ENCODE assay signal across 8 cellular contexts in the genomic region with DNA sequence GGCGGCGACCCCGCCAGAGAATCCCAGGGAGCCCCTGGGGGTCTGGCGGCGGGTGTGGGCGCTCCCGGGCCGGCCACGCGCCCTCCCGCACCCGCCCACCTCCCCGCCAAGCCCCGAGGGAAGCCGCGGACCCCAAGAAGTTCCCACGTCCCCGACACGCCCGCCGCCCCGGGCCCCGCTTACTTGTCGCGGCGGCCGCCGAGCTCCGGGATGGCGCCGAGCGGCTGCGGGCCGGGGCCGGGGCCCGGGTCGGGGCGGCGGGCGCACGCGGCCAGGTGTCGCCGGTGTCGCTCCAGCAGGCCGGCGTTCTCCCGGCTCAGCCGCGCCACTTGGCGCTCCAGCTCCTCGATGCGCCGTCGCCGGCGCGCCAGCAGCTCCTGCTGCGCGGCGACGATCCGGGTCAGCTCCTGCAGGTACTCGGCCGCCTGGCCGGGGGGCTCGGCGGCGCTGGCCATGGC.
DNase-seq lines count a peak whose midpoint lies in the region; ATAC-seq, FAIRE-seq and TF ChIP-seq lines count a peak whose summit lies in the region.

No MANE protein-coding gene starts in this region.

- H2BK15ac ChIP-seq in H1 (ENCODE audit: low read length) = no peak overlapping the region
- H2BK15ac ChIP-seq in neuronal stem cell (ENCODE audit: low read length) = no peak overlapping the region

- H3K23ac ChIP-seq in H1 (ENCODE audit: insufficient read length) (no peak overlapping the region), neuronal stem cell (ENCODE audit: low read depth, low read length, poor library complexity) (peak overlapping the region; percentile 49)

- no peak overlapping the region for H3K56ac ChIP-seq in H1 (replicated peaks; ENCODE audit: insufficient read length, low read depth, low read length)

- H3K36me3 ChIP-seq in ES-I3 (ENCODE audit: insufficient read depth, low read length) = no peaks in the 10 kb centered on the region
- no peaks in the 10 kb centered on the region for H3K36me3 ChIP-seq in H1 (ENCODE audit: control insufficient read depth in 2 of 4, insufficient read depth in 4 of 4, low read length in 3 of 4)
- H3K36me3 ChIP-seq in neuronal stem cell (replicated peaks in 1 of 2; ENCODE audit: control insufficient read depth in 2 of 2, insufficient read depth in 2 of 2, low read length in 2 of 2) = no peaks in the 10 kb centered on the region

- H3K79me1 ChIP-seq in H1 (ENCODE audit: low read depth, low read length) (no peaks in the 10 kb centered on the region), neuronal stem cell (ENCODE audit: low read depth, low read length) (no peaks in the 10 kb centered on the region)

- H2BK12ac ChIP-seq in H1 (ENCODE audit: low read depth, low read length) (no peak overlapping the region), neuronal stem cell (ENCODE audit: low read length) (no peak overlapping the region)

- H3K18ac ChIP-seq in H1 (ENCODE audit: extremely low read depth, low read length) = no peak overlapping the region; the same call in 1 of the 2 replicates
- peak overlapping the region; percentile 83 for H3K18ac ChIP-seq in neuronal stem cell (ENCODE audit: low read length)

- H2BK120ac ChIP-seq in H1 (replicated peaks; ENCODE audit: low read depth, low read length) = no peak overlapping the region
- no peak overlapping the region for H2BK120ac ChIP-seq in neuronal stem cell (ENCODE audit: low read depth, low read length)

- TF ChIP-seq POLR2A in H1 (IDR thresholded peaks at IDR 0.05; ENCODE audit: control extremely low read depth in 1 of 2, low read depth in 2 of 2, low read length in 2 of 2) = no peak

- H2AK5ac ChIP-seq in H1 (ENCODE audit: low read depth, low read length) (no peak overlapping the region), neuronal stem cell (ENCODE audit: low read depth, low read length) (no peak overlapping the region)

- POLR2A ChIA-PET in H1 (lab: Charles Lee; ENCODE audit: partially characterized antibody) = interaction anchor here (1.4 kb wide), 1 partner anchor 180 kb away, joined by 3 read pairs; no protein-coding TSS in a partner anchor

- H3K27me3 ChIP-seq in H1 (replicated peaks in 1 of 4; ENCODE audit: control insufficient read depth in 3 of 4, extremely low read depth in 1 of 4, insufficient read depth in 3 of 4, low read length in 3 of 4) = peaks cover 7 to 26% (median 19%) of the 10 kb centered on the region in 4 experiments
- peaks cover 2 to 76% (median 28%) of the 10 kb centered on the region in 3 experiments for H3K27me3 ChIP-seq in neuronal stem cell (ENCODE audit: control insufficient read depth in 3 of 3, insufficient read depth in 3 of 3, low read depth in 1 of 3, low read length in 3 of 3)

- H4K20me1 ChIP-seq in H1 (replicated peaks in 1 of 2; ENCODE audit: control insufficient read depth in 1 of 2, insufficient read depth in 2 of 2, low read length in 2 of 2) = peaks cover 0 to 5% of the 10 kb centered on the region in 2 experiments

- DNase-seq in Jurkat, Clone E6-1 (ENCODE audit: low read depth, low spot score) = no peak
- DNase-seq in H1 (ENCODE audit: low read depth in 1 of 2, low spot score in 2 of 2) (peak in 1 of 2 experiments; percentile 65), neuronal stem cell (ENCODE audit: low spot score) (no peak), dedifferentiated amniotic fluid mesenchymal stem cell (ENCODE audit: extremely low spot score) (no peak)
- no peak for DNase-seq in activated CD4-positive, alpha-beta T cell treated with anti-CD3 and anti-CD28 coated beads for 1 hour

- CTCF ChIA-PET in H1 (lab: Charles Lee; ENCODE audit: partially characterized antibody) = interaction anchor here (0.7 to 3.2 kb wide), 23 partner anchors 8 to 288 kb away, joined by 3 to 18 read pairs (median 6); no protein-coding TSS in a partner anchor

- H3K27ac ChIP-seq in H1 (ENCODE audit: low read depth, low read length) (no peak overlapping the region), neuronal stem cell (replicated peaks; ENCODE audit: low read length) (no peak overlapping the region)

- no peak for TF ChIP-seq RAD21 in H1 (IDR thresholded peaks at IDR 0.05 in 1 of 2, conservative IDR thresholded peaks at IDR 0.05 in 1 of 2; ENCODE audit: low read depth in 2 of 2, low read length in 2 of 2)

- H3K9ac ChIP-seq in ES-I3 (ENCODE audit: low read depth, low read length) (peak overlapping the region; percentile 66), H1 (replicated peaks in 1 of 4; ENCODE audit: extremely low read depth in 1 of 4, low read depth in 3 of 4, low read length in 3 of 4) (peak overlapping the region in 1 of 4 experiments; percentile 36; a peak in 1 of 7 replicates), neuronal stem cell (ENCODE audit: low read depth, low read length, poor library complexity) (peak overlapping the region; percentile 66)

- ATAC-seq in HG02763 (IDR thresholded peaks at IDR 0.05; ENCODE audit: unreplicated experiment) (no peak), GM18520 (IDR thresholded peaks at IDR 0.05; ENCODE audit: unreplicated experiment) (no peak)

- H3K4me1 ChIP-seq in ES-I3 (ENCODE audit: insufficient read depth, low read length) = peaks cover 14% of the 10 kb centered on the region
- H3K4me1 ChIP-seq in H1 (replicated peaks in 1 of 4; ENCODE audit: control insufficient read depth in 3 of 4, insufficient read depth in 4 of 4, low read length in 3 of 4) = peaks cover 0 to 11% (median 6%) of the 10 kb centered on the region in 4 experiments; a peak in 5 of 7 replicates
- H3K4me1 ChIP-seq in neuronal stem cell (ENCODE audit: control insufficient read depth in 2 of 2, insufficient read depth in 1 of 2, low read depth in 1 of 2, low read length in 2 of 2) = peaks cover 7 to 9% of the 10 kb centered on the region in 2 donors

- no peak overlapping the region for H4K91ac ChIP-seq in H1 (replicated peaks; ENCODE audit: insufficient read length, low read length)
- H4K91ac ChIP-seq in neuronal stem cell (ENCODE audit: low read depth, low read length, poor library complexity) = no peak overlapping the region

- H3K4ac ChIP-seq in H1 (replicated peaks; ENCODE audit: insufficient read length, low read depth, low read length) (no peak overlapping the region), neuronal stem cell (ENCODE audit: low read length) (no peak overlapping the region)

- no peak overlapping the region for H2BK20ac ChIP-seq in H1 (ENCODE audit: low read length)

- H3K14ac ChIP-seq in H1 (ENCODE audit: insufficient read length) (no peak overlapping the region), neuronal stem cell (ENCODE audit: low read length) (no peak overlapping the region)

- H3K9me3 ChIP-seq in ES-I3 (ENCODE audit: control insufficient read depth, insufficient read depth, low read length) = 0 out of 2 replicates have a peak, but pooled peaks cover 8% of the 10 kb centered on the region
- H3K9me3 ChIP-seq in H1 (ENCODE audit: insufficient read depth in 2 of 2, low read depth in 1 of 2, low read length in 1 of 2) = peaks cover 4 to 13% of the 10 kb centered on the region in 2 experiments
- peaks cover 9 to 22% of the 10 kb centered on the region in 2 donors for H3K9me3 ChIP-seq in neuronal stem cell (replicated peaks in 1 of 2; ENCODE audit: control insufficient read depth in 2 of 2, insufficient read depth in 1 of 2, low read depth in 1 of 2, low read length in 2 of 2)

- H3K23me2 ChIP-seq in H1 (ENCODE audit: low read depth, low read length) = peaks cover 10% of the 10 kb centered on the region; the same call in 1 of the 2 replicates

- peak overlapping the region; percentile 35 for H3K4me3 ChIP-seq in Jurkat, Clone E6-1 (ENCODE audit: low read length)
- H3K4me3 ChIP-seq in H1 (ENCODE audit: extremely low read depth in 1 of 4, insufficient read depth in 2 of 4, low read depth in 3 of 4, low read length in 4 of 4) = peak overlapping the region; percentile 38 to 67 (median 48)
- H3K4me3 ChIP-seq in neuronal stem cell (ENCODE audit: low read length in 2 of 2) = peak overlapping the region; percentile 46 to 82

- H3K4me2 ChIP-seq in H1 (ENCODE audit: insufficient read depth in 1 of 2, low read depth in 2 of 2, low read length in 2 of 2) (peak overlapping the region; percentile 72 to 96), neuronal stem cell (ENCODE audit: insufficient read depth, low read length, poor library complexity, severe bottlenecking) (peak overlapping the region; percentile 97)

- H4K8ac ChIP-seq in H1 (ENCODE audit: extremely low read depth, insufficient read depth, low read length) = no peak overlapping the region
- no peak overlapping the region for H4K8ac ChIP-seq in neuronal stem cell (ENCODE audit: low read depth, low read length)

- TF ChIP-seq CTCF in H1 (IDR thresholded peaks at IDR 0.05; ENCODE audit: control extremely low read depth in 1 of 3, insufficient read depth in 1 of 3, low read depth in 1 of 3, low read length in 3 of 3) = no peak

- no peaks in the 10 kb centered on the region for H3K79me2 ChIP-seq in H1 (ENCODE audit: control insufficient read depth in 1 of 2, insufficient read depth in 2 of 2, low read length in 2 of 2)

- 3% methylated on average over 37 of the region's 69 CpGs; no CpG with 5 or more reads in 1 of the 2 experiments for WGBS in H1 (ENCODE audit: extremely low coverage in 1 of 2, insufficient coverage in 1 of 2, insufficient read length in 1 of 2, insufficient replicate concordance in 2 of 2, low coverage in 1 of 2, low lambda C conversion rate in 2 of 2, missing lambda C conversion rate in 1 of 2), 2 experiments
- no CpG with 5 or more reads among the region's 69 CpGs for WGBS in neuronal stem cell (ENCODE audit: extremely low coverage in 2 of 2, insufficient read length in 2 of 2, insufficient replicate concordance in 1 of 2), 2 donors

- H2AFZ ChIP-seq in H1 (ENCODE audit: low read length) (no peak overlapping the region), neuronal stem cell (ENCODE audit: low read length) (peak overlapping the region; percentile 79)

- TF ChIP-seq EP300 in H1 (IDR thresholded peaks at IDR 0.05; ENCODE audit: borderline replicate concordance in 1 of 2, low read depth in 2 of 2, low read length in 2 of 2) = no peak

- no peak for FAIRE-seq in H1 (lab: Jason Lieb, UNC)

- H2BK5ac ChIP-seq in H1 (ENCODE audit: low read depth, low read length) (no peak overlapping the region), neuronal stem cell (ENCODE audit: low read length) (no peak overlapping the region)

- no peak overlapping the region for H4K5ac ChIP-seq in H1 (ENCODE audit: insufficient read length, low read depth, low read length)

TF ChIP-seq in H1, 55 proteins besides CTCF, POLR2A, EP300 and RAD21 (continues in another document):
- TF ChIP-seq, protein P1, sequence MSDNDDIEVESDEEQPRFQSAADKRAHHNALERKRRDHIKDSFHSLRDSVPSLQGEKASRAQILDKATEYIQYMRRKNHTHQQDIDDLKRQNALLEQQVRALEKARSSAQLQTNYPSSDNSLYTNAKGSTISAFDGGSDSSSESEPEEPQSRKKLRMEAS (IDR thresholded peaks at IDR 0.05) = peak; percentile 8; the same call in 1 of the 2 replicates
- no peak for TF ChIP-seq KDM1A (IDR thresholded peaks at IDR 0.05; ENCODE audit: borderline replicate concordance, low read length)
- 0 out of 2 replicates have a peak, but pooled peaks have one; percentile 3 for TF ChIP-seq TAF1 (IDR thresholded peaks at IDR 0.05; ENCODE audit: low read depth, low read length)
- TF ChIP-seq RFX5 (IDR thresholded peaks at IDR 0.05; ENCODE audit: borderline replicate concordance, low read depth, low read length) = no peak
- TF ChIP-seq CREB1 (IDR thresholded peaks at IDR 0.05) = no peak
- TF ChIP-seq KDM4A (IDR thresholded peaks at IDR 0.05; ENCODE audit: low read depth, low read length, severe bottlenecking) = peak; percentile 20
